13 cellular contexts compared by ENCODE assay signal in genomic region chr5:157520911-157521703, GRCh38. TPM values are rescaled to one million over a fixed set of nuclear protein-coding genes. Genes with fewer than 3 reads are reported as not detected.
DNase-seq lines count a peak whose midpoint lies in the region; ATAC-seq and TF ChIP-seq lines count a peak whose summit lies in the region.
"Had no signal": no experiment of that assay in that cellular context is flagged by ENCODE, and none has a peak within 500 bp of the region (broad histone marks: within the 10 kb centered on the region; RNA-seq: fewer than 3 reads in every experiment).

No MANE protein-coding gene starts in this region.

- H3K27me3 ChIP-seq in osteoblast (ENCODE audit: insufficient read depth, low read length) (no peaks in the 10 kb centered on the region), tibial nerve (no peaks in the 10 kb centered on the region)
- H3K27me3 ChIP-seq: foreskin keratinocyte, vagina had no signal

- H3K4me1 ChIP-seq in osteoblast (ENCODE audit: insufficient read depth, low read length) (peaks cover 31% of the 10 kb centered on the region), tibial nerve (peaks cover 0 to 34% (median 16%) of the 10 kb centered on the region in 4 donors)
- H3K4me1 ChIP-seq: foreskin keratinocyte had no signal

- H3K79me2 ChIP-seq in osteoblast (ENCODE audit: insufficient read depth, low read length), result no peaks in the 10 kb centered on the region

- peak in 1 of 2 donors; percentile 71 for TF ChIP-seq EP300 in tibial nerve (IDR thresholded peaks at IDR 0.05)

- peak overlapping the region; percentile 41 for H3K4me3 Mint-ChIP-seq in T-helper 17 cell
- H3K4me3 Mint-ChIP-seq: activated naive CD4-positive, alpha-beta T cell treated with anti-CD3 and anti-CD28 coated beads for 36 hours had no signal

- H3K27ac ChIP-seq in osteoblast (ENCODE audit: low read depth, low read length), result peak overlapping the region; percentile 60
- peak overlapping the region in 1 of 4 donors; percentile 48 for H3K27ac ChIP-seq in tibial nerve
- H3K27ac ChIP-seq: foreskin keratinocyte, vagina had no signal

- WGBS in tibial nerve, 2 donors, result 74 to 88% methylated on average over 8 to 9 of the region's 9 CpGs

- no peaks in the 10 kb centered on the region for H3K27me3 Mint-ChIP-seq in T-helper 17 cell

- peaks cover 17% of the 10 kb centered on the region for H3K36me3 ChIP-seq in osteoblast (ENCODE audit: insufficient read depth, low read length)
- H3K36me3 ChIP-seq in tibial nerve, result peaks cover 0 to 18% (median 0%) of the 10 kb centered on the region in 3 donors
- H3K36me3 ChIP-seq: vagina had no signal

- H3K36me3 Mint-ChIP-seq in T-helper 17 cell (ENCODE audit: low read depth), result peaks cover 8% of the 10 kb centered on the region
- H3K36me3 Mint-ChIP-seq: naive thymus-derived CD8-positive, alpha-beta T cell had no signal

- H2AFZ ChIP-seq in osteoblast (ENCODE audit: low read length), result no peak overlapping the region

- TF ChIP-seq POLR2A in tibial nerve (IDR thresholded peaks at IDR 0.05), result no peak

- H3K4me2 ChIP-seq in osteoblast (ENCODE audit: insufficient read depth, low read length), result no peak overlapping the region

- H3K9me3 ChIP-seq in T-helper 17 cell (ENCODE audit: control insufficient read depth, low read length, poor library complexity, severe bottlenecking), result no peaks in the 10 kb centered on the region
- no peaks in the 10 kb centered on the region for H3K9me3 ChIP-seq in osteoblast (ENCODE audit: low read depth, low read length)
- H3K9me3 ChIP-seq in tibial nerve, result no peaks in the 10 kb centered on the region
- H3K9me3 ChIP-seq: vagina had no signal

- no peak for ATAC-seq in T-helper 17 cell
- no peak for ATAC-seq in GM19324 (IDR thresholded peaks at IDR 0.05; ENCODE audit: low FRiP score, unreplicated experiment)
- ATAC-seq in HG03342 (IDR thresholded peaks at IDR 0.05; ENCODE audit: unreplicated experiment), result no peak
- ATAC-seq: foreskin keratinocyte; naive thymus-derived CD8-positive, alpha-beta T cell had no signal

- peaks cover 34% of the 10 kb centered on the region for H3K4me1 Mint-ChIP-seq in T-helper 17 cell

- H3K4me3 ChIP-seq in fibroblast of villous mesenchyme (ENCODE audit: low read depth, low read length) (no peak overlapping the region), osteoblast (ENCODE audit: insufficient read depth, low read length) (no peak overlapping the region), tibial nerve (no peak overlapping the region)
- H3K4me3 ChIP-seq: vagina had no signal

- no peak for TF ChIP-seq CTCF in fibroblast of villous mesenchyme (IDR thresholded peaks at IDR 0.05; ENCODE audit: insufficient read depth, low read depth, low read length)
- peak; percentile 29 for TF ChIP-seq CTCF in osteoblast (IDR thresholded peaks at IDR 0.05; ENCODE audit: extremely low read depth, low read depth, low read length)
- no peak for TF ChIP-seq CTCF in tibial nerve (IDR thresholded peaks at IDR 0.05)

- peak; percentile 60 for DNase-seq in ELR (ENCODE audit: low read depth)
- no peak for DNase-seq in T-helper 17 cell
- DNase-seq in fibroblast of villous mesenchyme (ENCODE audit: low read depth), result peak; percentile 78
- peak; percentile 73 for DNase-seq in osteoblast (ENCODE audit: insufficient read length, low spot score, missing footprints)
- DNase-seq in tibial nerve (ENCODE audit: low spot score in 2 of 2), result no peak
- no peak for DNase-seq in Kasumi-1 (lab: John Stamatoyannopoulos, UW)
- DNase-seq: activated naive CD4-positive, alpha-beta T cell treated with anti-CD3 and anti-CD28 coated beads for 36 hours; foreskin keratinocyte; naive thymus-derived CD8-positive, alpha-beta T cell; NCI-H510A treated with DMSO at 0.1 percent for 48 hours had no signal

- H3K27ac Mint-ChIP-seq in T-helper 17 cell, result peak overlapping the region; percentile 87
- H3K27ac Mint-ChIP-seq: activated naive CD4-positive, alpha-beta T cell treated with anti-CD3 and anti-CD28 coated beads for 36 hours had no signal

- peaks cover 2% of the 10 kb centered on the region for H4K20me1 ChIP-seq in osteoblast (ENCODE audit: insufficient read depth, low read length)

RNA-seq across cellular contexts. Expression of gene ADAM19, which starts 54.5 kb away (rescaled TPM):
- 100 to 1,000 TPM; 130 to 140 TPM for total RNA-seq in T-helper 17 cell
- total RNA-seq in fibroblast of villous mesenchyme, result 89.8 and 119 TPM in 2 replicates
- total RNA-seq in osteoblast, result 12.1 and 14.5 TPM in 2 replicates
- 10 to 100 TPM in 2 of 4 donors, 1 to 10 TPM in 2; 7.2 to 13.2 (median 9.5) TPM for total RNA-seq in tibial nerve

Comparison
In these comparisons a context has a peak if more than half of its experiments do, and no peak if none do; other contexts are left out.
1. DNase-seq: peak in ELR (single experiment), fibroblast of villous mesenchyme (single experiment) and osteoblast (single experiment); none in T-helper 17 cell (0 of 3), tibial nerve (0 of 2) and Kasumi-1 (0 of 2).